In the genomic region with DNA sequence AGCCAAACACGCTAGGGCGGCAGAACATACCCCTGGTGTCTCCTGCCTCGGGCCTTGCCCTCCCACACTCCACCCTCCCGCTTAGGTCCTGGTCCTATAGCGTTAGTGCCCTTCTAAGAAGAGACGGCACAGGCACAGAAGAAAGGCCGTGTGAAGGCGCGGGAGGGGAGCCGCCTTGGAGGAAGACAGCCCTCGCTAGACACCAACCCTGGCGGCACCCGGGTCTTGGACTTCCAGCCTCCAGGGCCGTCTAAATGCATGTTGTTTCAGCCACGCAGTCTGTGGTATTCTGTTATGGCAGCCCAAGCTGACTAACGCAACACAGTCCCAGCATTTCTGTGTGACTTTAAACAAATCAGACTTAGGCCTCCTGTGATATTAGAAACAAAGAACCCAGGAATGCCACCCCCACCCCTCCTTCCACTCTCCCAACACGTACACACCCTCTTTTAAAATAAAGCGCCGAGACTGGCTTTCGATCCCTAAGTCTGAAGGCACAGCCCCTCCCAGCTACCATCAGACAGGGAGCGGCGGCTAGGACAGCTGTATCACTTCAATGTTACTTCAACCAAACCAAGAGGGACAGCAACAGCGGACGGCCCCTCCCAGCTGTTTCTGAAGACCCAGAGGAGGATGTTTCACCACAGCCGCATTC, we compare ENCODE assay signal across 1 cellular context.
TF ChIP-seq lines count a peak whose summit lies in the region.

No MANE protein-coding gene starts in this region.

TF ChIP-seq in IMR-90, 13 proteins besides CTCF, POLR2A, EP300 and RAD21 (continued from another document):
- TF ChIP-seq RCOR1 (IDR thresholded peaks at IDR 0.05; ENCODE audit: insufficient replicate concordance, low read length) (peak; percentile 65), FOS (IDR thresholded peaks at IDR 0.05; ENCODE audit: low read depth, low read length) (no peak), CEBPB (IDR thresholded peaks at IDR 0.05; ENCODE audit: low read depth, low read length) (peak; percentile 47; the same call in 1 of the 2 replicates), RFX5 (IDR thresholded peaks at IDR 0.05; ENCODE audit: low read depth, low read length) (no peak), SMC3 (IDR thresholded peaks at IDR 0.05; ENCODE audit: low read depth, low read length) (no peak), MAZ (IDR thresholded peaks at IDR 0.05; ENCODE audit: borderline replicate concordance, low read depth, low read length) (peak; percentile 95)
